Comparison of ENCODE assay signal across 8 cellular contexts in genomic region chr3:57757642-57758297, GRCh38. TPM values are rescaled to one million over a fixed set of nuclear protein-coding genes. Genes with fewer than 3 reads are reported as not detected.
DNase-seq lines count a peak whose midpoint lies in the region; ATAC-seq and TF ChIP-seq lines count a peak whose summit lies in the region.

No MANE protein-coding gene starts in this region.

- peaks cover 8 to 41% (median 35%) of the 10 kb centered on the region in 5 donors for H3K4me1 ChIP-seq in subcutaneous abdominal adipose tissue (ENCODE audit: control insufficient read depth in 5 of 5, insufficient read depth in 5 of 5, low read length in 5 of 5)

- H3K9me3 ChIP-seq in subcutaneous abdominal adipose tissue (ENCODE audit: control insufficient read depth in 5 of 5, low read length in 5 of 5): no peaks in the 10 kb centered on the region

- peaks cover 58% of the 10 kb centered on the region for H3K4me1 Mint-ChIP-seq in stimulated activated naive CD8-positive, alpha-beta T cell treated with anti-CD3 and anti-CD28 coated beads, Interleukin-15, Interleukin-2, amounts not matched to agents 100 ng/mL and 50 ng/mL, for 24 hours (ENCODE audit: low read depth)
- H3K4me1 Mint-ChIP-seq in activated naive CD8-positive, alpha-beta T cell treated with anti-CD3 and anti-CD28 coated beads, Interleukin-2, amount 50 U/mL, for 24 hours: peaks cover 53% of the 10 kb centered on the region

- H3K36me3 ChIP-seq in kidney epithelial cell (ENCODE audit: control insufficient read depth, insufficient read depth, low read length) (no peaks in the 10 kb centered on the region), subcutaneous abdominal adipose tissue (ENCODE audit: control insufficient read depth in 5 of 5, insufficient read depth in 5 of 5, low read length in 5 of 5) (peaks cover 0 to 9% (median 0%) of the 10 kb centered on the region in 5 donors)

- H3K9me3 Mint-ChIP-seq in stimulated activated naive CD8-positive, alpha-beta T cell treated with anti-CD3 and anti-CD28 coated beads, Interleukin-15, Interleukin-2, amounts not matched to agents 100 ng/mL and 50 ng/mL, for 24 hours: no peaks in the 10 kb centered on the region
- no peaks in the 10 kb centered on the region for H3K9me3 Mint-ChIP-seq in activated naive CD8-positive, alpha-beta T cell treated with anti-CD3 and anti-CD28 coated beads, Interleukin-2, amount 50 U/mL, for 24 hours

- no peak for DNase-seq in stimulated activated naive CD8-positive, alpha-beta T cell treated with anti-CD3 and anti-CD28 coated beads, Interleukin-15, Interleukin-2, amounts not matched to agents 100 U/mL and 50 U/mL, for 24 hours
- no peak for DNase-seq in activated naive CD8-positive, alpha-beta T cell treated with anti-CD3 and anti-CD28 coated beads, Interleukin-2, amount 50 U/mL, for 24 hours
- DNase-seq in kidney epithelial cell (ENCODE audit: low read depth) (no peak), GM10266 (ENCODE audit: extremely low spot score) (no peak)

- H3K36me3 Mint-ChIP-seq in stimulated activated naive CD8-positive, alpha-beta T cell treated with anti-CD3 and anti-CD28 coated beads, Interleukin-15, Interleukin-2, amounts not matched to agents 100 ng/mL and 50 ng/mL, for 24 hours (ENCODE audit: low read depth): peaks cover 39% of the 10 kb centered on the region
- H3K36me3 Mint-ChIP-seq in activated naive CD8-positive, alpha-beta T cell treated with anti-CD3 and anti-CD28 coated beads, Interleukin-2, amount 50 U/mL, for 24 hours (ENCODE audit: low read depth): peaks cover 37% of the 10 kb centered on the region

- H3K4me3 Mint-ChIP-seq in stimulated activated naive CD8-positive, alpha-beta T cell treated with anti-CD3 and anti-CD28 coated beads, Interleukin-15, Interleukin-2, amounts not matched to agents 100 ng/mL and 50 ng/mL, for 24 hours: peak overlapping the region; percentile 95
- H3K4me3 Mint-ChIP-seq in activated naive CD8-positive, alpha-beta T cell treated with anti-CD3 and anti-CD28 coated beads, Interleukin-2, amount 50 U/mL, for 24 hours: peak overlapping the region; percentile 94

- TF ChIP-seq CTCF in kidney epithelial cell (IDR thresholded peaks at IDR 0.05; ENCODE audit: insufficient read depth, low read length, poor library complexity, severe bottlenecking) (no peak), GM10266 (IDR thresholded peaks at IDR 0.05; ENCODE audit: control insufficient read depth, insufficient read depth, low read depth, missing control alignments) (no peak)

- no peak for ATAC-seq in stimulated activated naive CD8-positive, alpha-beta T cell treated with anti-CD3 and anti-CD28 coated beads, Interleukin-15, Interleukin-2, amounts not matched to agents 100 U/mL and 50 U/mL, for 24 hours
- no peak for ATAC-seq in activated naive CD8-positive, alpha-beta T cell treated with anti-CD3 and anti-CD28 coated beads, Interleukin-2, amount 50 U/mL, for 24 hours
- ATAC-seq in HG02970 (IDR thresholded peaks at IDR 0.05; ENCODE audit: low FRiP score, unreplicated experiment): no peak
- no peak for ATAC-seq in HG02870 (IDR thresholded peaks at IDR 0.05; ENCODE audit: unreplicated experiment)

- peak overlapping the region; percentile 94 for H3K27ac ChIP-seq in subcutaneous abdominal adipose tissue (ENCODE audit: low read depth, low read length)

- peak overlapping the region; percentile 68 for H3K4me3 ChIP-seq in kidney epithelial cell (ENCODE audit: low read depth, low read length)
- peak overlapping the region; percentile 70 to 96 (median 94) for H3K4me3 ChIP-seq in subcutaneous abdominal adipose tissue (ENCODE audit: low read depth in 1 of 5, low read length in 5 of 5)

- H3K27ac Mint-ChIP-seq in stimulated activated naive CD8-positive, alpha-beta T cell treated with anti-CD3 and anti-CD28 coated beads, Interleukin-15, Interleukin-2, amounts not matched to agents 100 ng/mL and 50 ng/mL, for 24 hours: peak overlapping the region; percentile 92
- peak overlapping the region; percentile 92 for H3K27ac Mint-ChIP-seq in activated naive CD8-positive, alpha-beta T cell treated with anti-CD3 and anti-CD28 coated beads, Interleukin-2, amount 50 U/mL, for 24 hours

- H3K27me3 ChIP-seq in kidney epithelial cell (ENCODE audit: control insufficient read depth, insufficient read depth, low read length): no peaks in the 10 kb centered on the region
- H3K27me3 ChIP-seq in subcutaneous abdominal adipose tissue (ENCODE audit: control insufficient read depth in 5 of 5, insufficient read depth in 4 of 5, low read length in 5 of 5): no peaks in the 10 kb centered on the region

- no peaks in the 10 kb centered on the region for H3K27me3 Mint-ChIP-seq in stimulated activated naive CD8-positive, alpha-beta T cell treated with anti-CD3 and anti-CD28 coated beads, Interleukin-15, Interleukin-2, amounts not matched to agents 100 ng/mL and 50 ng/mL, for 24 hours
- no peaks in the 10 kb centered on the region for H3K27me3 Mint-ChIP-seq in activated naive CD8-positive, alpha-beta T cell treated with anti-CD3 and anti-CD28 coated beads, Interleukin-2, amount 50 U/mL, for 24 hours

- H3K9ac ChIP-seq in subcutaneous abdominal adipose tissue (ENCODE audit: low read length in 5 of 5): peak overlapping the region in 4 of 5 donors; percentile 56 to 95 (median 94)

RNA-seq across cellular contexts. Expression of gene SLMAP, which starts 1.7 kb away (rescaled TPM):
- 48.6 and 51.7 TPM in 2 replicates for total RNA-seq in kidney epithelial cell
